ENCODE assay signal across 9 cellular contexts in genomic region chr3:186097317-186097662, GRCh38. TPM values are rescaled to one million over a fixed set of nuclear protein-coding genes. Genes with fewer than 3 reads are reported as not detected.
DNase-seq lines count a peak whose midpoint lies in the region; ATAC-seq, FAIRE-seq and TF ChIP-seq lines count a peak whose summit lies in the region.
"Had no signal": no experiment of that assay in that cellular context is flagged by ENCODE, and none has a peak within 500 bp of the region (broad histone marks: within the 10 kb centered on the region; RNA-seq: fewer than 3 reads in every experiment).

No MANE protein-coding gene starts in this region.

- H3K4me1 Mint-ChIP-seq in Calu3 (ENCODE audit: low read depth, unreplicated experiment): peaks cover 67% of the 10 kb centered on the region

- H3K9me3 Mint-ChIP-seq in Calu3 (ENCODE audit: low read depth, unreplicated experiment): no peaks in the 10 kb centered on the region

- peak overlapping the region; percentile 81 for H3K27ac Mint-ChIP-seq in Calu3 (ENCODE audit: unreplicated experiment)

- no peaks in the 10 kb centered on the region for H3K36me3 ChIP-seq in pancreas

- peaks cover 61% of the 10 kb centered on the region for H3K36me3 Mint-ChIP-seq in Calu3 (ENCODE audit: insufficient read depth, unreplicated experiment)

- ATAC-seq in SK-N-SH treated with all-trans-retinoic acid at 6 μM for 48 hours: peak; percentile 1; the same call in 2 of the 3 replicates
- ATAC-seq in pancreas: peak in 1 of 4 donors; percentile 1
- ATAC-seq in HG03139 (IDR thresholded peaks at IDR 0.05; ENCODE audit: unreplicated experiment): no peak

- no peaks in the 10 kb centered on the region for H3K27me3 ChIP-seq in pancreas

- H3K9me3 ChIP-seq in pancreas: no peaks in the 10 kb centered on the region

- H3K27me3 Mint-ChIP-seq in Calu3 (ENCODE audit: unreplicated experiment): no peaks in the 10 kb centered on the region

- CTCF ChIA-PET in Calu3 (lab: Charles Lee): interaction anchor here (0.7 to 3.5 kb wide), 14 partner anchors 11 to 443 kb away, joined by 3 to 36 read pairs (median 4); partner anchors contain the start of gene ETV5

- BruUV-seq in Calu3 (replicated peaks; lab: Mats Ljungman, UMichigan): no TSS peak

- H3K4me1 ChIP-seq in pancreas: peaks cover 17 to 43% (median 32%) of the 10 kb centered on the region in 3 donors

- peak overlapping the region; percentile 75 for H3K4me3 Mint-ChIP-seq in Calu3 (ENCODE audit: low read depth, unreplicated experiment)

- peak overlapping the region in 3 of 4 donors; percentile 52 to 71 (median 66) for H3K27ac ChIP-seq in pancreas

- intact Hi-C loops in Calu3 (cut with micrococcal nuclease; ENCODE audit: unreplicated experiment): loop anchor here (1.0 to 10.0 kb wide), 2 partner anchors 145 to 448 kb away; partner anchors contain the start of gene CRYGS
- intact Hi-C loops in pancreas (cut with DNase I): no loop called here

- H3K4me3 ChIP-seq in fibroblast of pulmonary artery (replicated peaks; ENCODE audit: low read depth, low read length) (peak overlapping the region; percentile 54), pancreas (peak overlapping the region in 2 of 4 donors; percentile 31 to 43)

- FAIRE-seq in pancreas (lab: Jason Lieb, UNC) (no peak), urothelium cell line (lab: Jason Lieb, UNC) (no peak)

- 35 to 36% methylated on average over 4 of the region's 4 CpGs for WGBS in pancreas, 2 donors

- DNase-seq in Calu3 (no peak), fibroblast of pulmonary artery (ENCODE audit: low read depth) (no peak), pancreas (no peak), urothelium cell line (ENCODE audit: low spot score) (no peak), middle frontal gyrus (ENCODE audit: extremely low spot score, low spot score) (no peak), HUDEP-2 (lab: John Stamatoyannopoulos, UW; ENCODE audit: unreplicated experiment in 76 of 76) (no peak)
- DNase-seq: Karpas-422 had no signal

- TF ChIP-seq CTCF in Calu3 (IDR thresholded peaks at IDR 0.05; ENCODE audit: unreplicated experiment) (no peak), fibroblast of pulmonary artery (IDR thresholded peaks at IDR 0.05; ENCODE audit: low read length, missing control alignments) (no peak), pancreas (IDR thresholded peaks at IDR 0.05) (no peak)

TF ChIP-seq in SK-N-SH treated with all-trans-retinoic acid at 6 μM for 48 hours, 23 proteins besides CTCF, POLR2A, EP300 and RAD21:
- TF ChIP-seq ZNF70 (CRISPR knock-in tag; IDR thresholded peaks at IDR 0.05): no peak
- TF ChIP-seq CSDC2 (CRISPR knock-in tag; IDR thresholded peaks at IDR 0.05): no peak
- TF ChIP-seq PATZ1 (CRISPR knock-in tag; IDR thresholded peaks at IDR 0.05; ENCODE audit: borderline replicate concordance): no peak

RNA-seq across cellular contexts. Expression of gene ETV5, which starts 11.6 kb away (rescaled TPM):
- 95.9 and 108 TPM in 2 replicates for total RNA-seq in Calu3 (2022)
- total RNA-seq in pancreas: 10 to 100 TPM; 17.1 to 58.5 (median 32.0) TPM
- 10 to 100 TPM; 12.2 to 12.9 TPM for polyA plus RNA-seq in pancreas
